8 cellular contexts compared by ENCODE assay signal in the genomic region with DNA sequence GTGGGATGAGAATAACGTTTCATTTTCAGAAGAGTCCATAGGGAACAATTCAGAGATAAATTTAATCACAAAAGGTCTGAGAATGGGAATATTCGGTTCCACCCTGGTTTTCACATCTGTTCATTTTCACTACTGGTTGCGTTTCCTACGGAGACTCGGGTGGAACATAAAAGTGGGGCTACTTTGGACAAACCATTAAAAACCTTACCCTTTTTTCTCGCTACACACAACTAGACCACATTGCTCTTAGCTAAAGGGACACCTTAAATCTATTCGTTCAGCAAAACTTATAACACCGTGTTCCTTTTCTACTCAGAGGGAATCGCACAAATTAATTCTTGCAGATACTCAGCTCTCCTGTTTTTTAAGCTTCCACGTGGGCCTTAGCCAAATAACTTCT. TPM values are rescaled to one million over a fixed set of nuclear protein-coding genes. Genes with fewer than 3 reads are reported as not detected.
A peak's percentile ranks its signal among the peaks of the same experiment; 100 is the strongest.
DNase-seq lines count a peak whose midpoint lies in the region; ATAC-seq and TF ChIP-seq lines count a peak whose summit lies in the region.

No MANE protein-coding gene starts in this region.

- no peak overlapping the region for H4K91ac ChIP-seq in IMR-90 (ENCODE audit: insufficient read depth, low read depth, low read length)

- no peak for TF ChIP-seq CTCF in IMR-90 (conservative IDR thresholded peaks at IDR 0.05; ENCODE audit: low read depth, low read length)
- no peak for TF ChIP-seq CTCF in neural cell (IDR thresholded peaks at IDR 0.05; ENCODE audit: poor library complexity, severe bottlenecking)

- BruUV-seq in IMR-90 (replicated peaks; lab: Mats Ljungman, UMichigan): no TSS peak

- peaks cover 55% of the 10 kb centered on the region for H3K79me2 ChIP-seq in ACC112 (ENCODE audit: control insufficient read depth, insufficient read depth, low read length, unreplicated experiment)
- peaks cover 21% of the 10 kb centered on the region for H3K79me2 ChIP-seq in neural cell (replicated peaks; ENCODE audit: insufficient read depth, low read length)

- H3K79me1 ChIP-seq in IMR-90 (ENCODE audit: low read depth in 1 of 2, low read length in 2 of 2): peaks cover 9 to 28% of the 10 kb centered on the region in 2 experiments

- H3K9me3 ChIP-seq in IMR-90 (ENCODE audit: control insufficient read depth, insufficient read depth, low read length): no peaks in the 10 kb centered on the region
- no peaks in the 10 kb centered on the region for H3K9me3 ChIP-seq in neural cell (ENCODE audit: low read length)

- H2AK9ac ChIP-seq in IMR-90 (replicated peaks; ENCODE audit: low read depth, low read length, poor library complexity): no peak overlapping the region

- intact Hi-C loops in IMR-90 (cut with micrococcal nuclease): loop anchor here (5.0 kb wide), 2 partner anchors 313 to 498 kb away; a partner anchor contains a TSS

- H3K4me3 ChIP-seq in ACC112 (ENCODE audit: low read depth, low read length) (peak overlapping the region; percentile 93), IMR-90 (ENCODE audit: insufficient read depth, low read depth, low read length) (no peak overlapping the region), neural cell (ENCODE audit: low read length) (peak overlapping the region; percentile 92)

- H2BK5ac ChIP-seq in IMR-90 (ENCODE audit: low read depth, low read length, poor library complexity, severe bottlenecking): no peak overlapping the region

- no peak overlapping the region for H2BK20ac ChIP-seq in IMR-90 (ENCODE audit: low read depth, low read length)

- H3K4me2 ChIP-seq in IMR-90 (ENCODE audit: low read depth, low read length): no peak overlapping the region
- H3K4me2 ChIP-seq in neural cell (ENCODE audit: low read length): no peak overlapping the region

- TF ChIP-seq POLR2A in IMR-90 (IDR thresholded peaks at IDR 0.05; ENCODE audit: low read depth, low read length): no peak

- no peaks in the 10 kb centered on the region for H3K9me1 ChIP-seq in IMR-90 (ENCODE audit: insufficient read depth, low read length)

- H4K5ac ChIP-seq in IMR-90 (ENCODE audit: low read depth, low read length): no peak overlapping the region

- H2BK120ac ChIP-seq in IMR-90 (ENCODE audit: low read depth, low read length): no peak overlapping the region

- no peak overlapping the region for H3K4ac ChIP-seq in IMR-90 (ENCODE audit: low read depth, low read length)

- no peak overlapping the region for H3K14ac ChIP-seq in IMR-90 (replicated peaks; ENCODE audit: low read depth, low read length)

- H3K9ac ChIP-seq in IMR-90 (ENCODE audit: low read depth, low read length) (no peak overlapping the region), neural cell (ENCODE audit: low read length) (peak overlapping the region; percentile 79)

- H3K18ac ChIP-seq in IMR-90 (ENCODE audit: low read depth, low read length): no peak overlapping the region

- DNase-seq in IMR-90 (no peak), occipital lobe (lab: John Stamatoyannopoulos, UW) (no peak), nucleus accumbens (lab: John Stamatoyannopoulos, UW) (no peak), cerebellar nuclear complex (lab: John Stamatoyannopoulos, UW) (no peak)

- WGBS in IMR-90 (ENCODE audit: extremely low coverage in 2 of 2, insufficient read length in 1 of 2), 2 experiments: 53% methylated on average over 3 of the region's 10 CpGs; no CpG with 5 or more reads in 1 of the 2 experiments

- H2BK15ac ChIP-seq in IMR-90 (ENCODE audit: low read depth, low read length): no peak overlapping the region

- no peaks in the 10 kb centered on the region for H3F3A ChIP-seq in neural cell (ENCODE audit: insufficient read depth, low read length, poor library complexity, severe bottlenecking)

- TF ChIP-seq RAD21 in IMR-90 (IDR thresholded peaks at IDR 0.05; ENCODE audit: low read length): no peak
- no peak for TF ChIP-seq RAD21 in neural cell (conservative IDR thresholded peaks at IDR 0.05)

- no peaks in the 10 kb centered on the region for H3K9me2 ChIP-seq in neural cell (ENCODE audit: insufficient read depth, low read length)

- in situ Hi-C loops in IMR-90 (cut with MboI; ENCODE audit: low sequenced_read_pairs): loop anchor here (25.0 kb wide), 1 partner anchor 338 kb away; no protein-coding TSS in a partner anchor

- no peak overlapping the region for H2AK5ac ChIP-seq in IMR-90 (ENCODE audit: low read depth, low read length)

- POLR2A ChIA-PET in IMR-90 (lab: Charles Lee; ENCODE audit: unreplicated experiment): no interaction called here

- H3K27ac ChIP-seq in ACC112 (ENCODE audit: low read depth, low read length) (peak overlapping the region; percentile 2; the same call in 1 of the 2 replicates), IMR-90 (ENCODE audit: insufficient read depth, low read length) (no peak overlapping the region), cingulate gyrus (ENCODE audit: low read depth, low read length) (peak overlapping the region; percentile 100), neural cell (ENCODE audit: low read length) (no peak overlapping the region)

- no peaks in the 10 kb centered on the region for H3K36me3 ChIP-seq in ACC112 (ENCODE audit: insufficient read depth, low read length)
- H3K36me3 ChIP-seq in IMR-90 (ENCODE audit: control insufficient read depth, insufficient read depth, low read length): peaks cover 4% of the 10 kb centered on the region; the same call in 1 of the 2 replicates
- H3K36me3 ChIP-seq in neural cell (ENCODE audit: insufficient read depth, low read length): no peaks in the 10 kb centered on the region

- CTCF ChIA-PET in IMR-90 (lab: Yijun Ruan, JAX): interaction anchor here (0.6 to 3.7 kb wide), 26 partner anchors 10 to 813 kb away, joined by 3 to 65 read pairs (median 4); a partner anchor contains a TSS

- H3K56ac ChIP-seq in IMR-90 (ENCODE audit: extremely low read depth, insufficient read depth, low read length): no peak overlapping the region

- dilution Hi-C loops in IMR-90 (cut with HindIII; ENCODE audit: low sequenced_read_pairs, unreplicated experiment): no loop called here

- H3K4me1 ChIP-seq in ACC112 (ENCODE audit: control insufficient read depth, insufficient read depth, low read length, unreplicated experiment) (peaks cover 29% of the 10 kb centered on the region), IMR-90 (ENCODE audit: control insufficient read depth, insufficient read depth, low read length) (peaks cover 1% of the 10 kb centered on the region; the same call in 1 of the 2 replicates)

- H3K23ac ChIP-seq in IMR-90 (ENCODE audit: low read depth, low read length): no peak overlapping the region

- H2AFZ ChIP-seq in ACC112 (ENCODE audit: low read length, unreplicated experiment) (peak overlapping the region; percentile 95), IMR-90 (replicated peaks; ENCODE audit: low read length, poor library complexity) (no peak overlapping the region), neural cell (ENCODE audit: low read depth, low read length) (no peak overlapping the region)

- ATAC-seq in IMR-90 (ENCODE audit: low read depth) (no peak), GM18870 (IDR thresholded peaks at IDR 0.05; ENCODE audit: unreplicated experiment) (no peak)

- H4K8ac ChIP-seq in IMR-90 (ENCODE audit: low read depth in 2 of 2, low read length in 2 of 2): peak overlapping the region; percentile 55 to 91; a peak in 2 of 4 replicates

- TF ChIP-seq EP300 in neural cell (conservative IDR thresholded peaks at IDR 0.05; ENCODE audit: poor library complexity, severe bottlenecking): no peak

- H4K20me1 ChIP-seq in IMR-90 (ENCODE audit: insufficient read depth, low read length): peaks cover 8% of the 10 kb centered on the region
- H4K20me1 ChIP-seq in neural cell (ENCODE audit: insufficient read depth): peaks cover 2% of the 10 kb centered on the region

- no peaks in the 10 kb centered on the region for H3K27me3 ChIP-seq in ACC112 (ENCODE audit: insufficient read depth, low read length)
- no peaks in the 10 kb centered on the region for H3K27me3 ChIP-seq in IMR-90 (ENCODE audit: control insufficient read depth, insufficient read depth, low read length)
- peaks cover 18% of the 10 kb centered on the region for H3K27me3 ChIP-seq in neural cell (ENCODE audit: insufficient read depth, low read depth, low read length)

TF ChIP-seq in IMR-90, 13 proteins besides CTCF, POLR2A, EP300 and RAD21:
- no peak for TF ChIP-seq FOS (IDR thresholded peaks at IDR 0.05; ENCODE audit: low read depth, low read length)
- TF ChIP-seq RCOR1 (IDR thresholded peaks at IDR 0.05; ENCODE audit: insufficient replicate concordance, low read length): no peak
- no peak for TF ChIP-seq NFE2L2 (IDR thresholded peaks at IDR 0.05; ENCODE audit: low read depth, low read length)
- no peak for TF ChIP-seq MAFK (IDR thresholded peaks at IDR 0.05; ENCODE audit: low read depth, low read length)

TF ChIP-seq in neural cell, 6 proteins besides CTCF, POLR2A, EP300 and RAD21 (continues in another document):
- no peak for TF ChIP-seq EZH2 (IDR thresholded peaks at IDR 0.05; ENCODE audit: borderline replicate concordance, insufficient read depth, low read length, poor library complexity, severe bottlenecking)
- no peak for TF ChIP-seq SMC3 (conservative IDR thresholded peaks at IDR 0.05; ENCODE audit: poor library complexity)
- no peak for TF ChIP-seq POLR2AphosphoS5 (IDR thresholded peaks at IDR 0.05)
- no peak for TF ChIP-seq TAF1 (IDR thresholded peaks at IDR 0.05; ENCODE audit: low read depth)
- TF ChIP-seq MXI1 (conservative IDR thresholded peaks at IDR 0.05; ENCODE audit: poor library complexity, severe bottlenecking): no peak

RNA-seq across cellular contexts. Expression of a gene that starts 1.0 kb away (rescaled TPM):
- total RNA-seq in IMR-90 (2012; rRNA removed): 13.8 and 23.9 TPM in 2 replicates
- 10.7 and 13.4 TPM in 2 replicates for polyA plus RNA-seq in IMR-90 (2012; rRNA removed)
- polyA plus RNA-seq in IMR-90 (2012; cell fraction: cytosol; rRNA removed): 3.8 and 4.8 TPM in 2 replicates
- polyA plus RNA-seq in IMR-90 (2012; cell fraction: nucleus; rRNA removed; ENCODE audit: low replicate concordance): 9.8 and 36.2 TPM in 2 replicates
- polyA plus RNA-seq in neural cell: 59.1 and 67.9 TPM in 2 replicates
- 64.0 and 68.1 TPM in 2 replicates for polyA minus RNA-seq in neural cell
- 67.2 TPM for total RNA-seq in occipital lobe

RNA-seq across cellular contexts. Expression of a gene that starts 2.6 kb away (rescaled TPM):
- 53.0 and 54.5 TPM in 2 replicates for total RNA-seq in IMR-90 (2012; rRNA removed)
- polyA plus RNA-seq in IMR-90 (2012; rRNA removed): 26.3 TPM in 2 replicates
- 10.3 and 27.2 TPM in 2 replicates for polyA plus RNA-seq in IMR-90 (2012; cell fraction: cytosol; rRNA removed)
- polyA plus RNA-seq in IMR-90 (2012; cell fraction: nucleus; rRNA removed; ENCODE audit: low replicate concordance): 16.1 and 62.4 TPM in 2 replicates
- polyA plus RNA-seq in neural cell: 139 and 148 TPM in 2 replicates
- polyA minus RNA-seq in neural cell: 90.3 and 108 TPM in 2 replicates
- 52.9 TPM for total RNA-seq in occipital lobe

Comparison
In these comparisons a context has a peak if more than half of its experiments do, and no peak if none do; other contexts are left out.
1. H3K27ac ChIP-seq: peak in ACC112 (single experiment) and cingulate gyrus (single experiment); none in IMR-90 (single experiment) and neural cell (single experiment).